In the genomic region with DNA sequence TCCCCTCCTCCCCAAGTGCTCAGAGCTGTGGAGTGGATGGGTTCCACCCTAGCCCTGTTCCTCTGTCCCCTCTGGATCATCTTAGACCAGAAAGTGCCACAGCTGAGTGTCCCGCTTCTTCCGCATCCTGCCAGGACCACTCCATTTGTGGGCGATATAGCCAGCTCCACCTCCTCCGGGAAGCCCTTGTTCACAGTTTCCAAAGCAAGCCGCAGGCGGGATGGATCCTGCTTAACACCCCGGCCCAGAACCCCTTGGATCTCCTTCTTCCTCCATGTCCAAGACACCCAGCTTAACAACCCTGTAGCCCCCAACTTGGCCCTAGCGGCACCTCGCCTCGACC, we compare ENCODE assay signal across 8 cellular contexts. TPM values are rescaled to one million over a fixed set of nuclear protein-coding genes. Genes with fewer than 3 reads are reported as not detected.
DNase-seq lines count a peak whose midpoint lies in the region; ATAC-seq and TF ChIP-seq lines count a peak whose summit lies in the region.

No MANE protein-coding gene starts in this region.

- H3K79me1 ChIP-seq in neuronal stem cell (ENCODE audit: low read depth, low read length) = peaks cover 8% of the 10 kb centered on the region

- intact Hi-C loops in Caco-2 (cut with micrococcal nuclease; ENCODE audit: unreplicated experiment) = loop anchor here (5.0 kb wide), 1 partner anchor 45 kb away; a partner anchor contains a TSS

- peak overlapping the region; percentile 98 for H3K23ac ChIP-seq in neuronal stem cell (ENCODE audit: low read depth, low read length, poor library complexity)

- H2AFZ ChIP-seq in MM.1S (ENCODE audit: low read length) = peak overlapping the region; percentile 91
- H2AFZ ChIP-seq in neuronal stem cell (ENCODE audit: low read length) = peak overlapping the region; percentile 96

- WGBS in endodermal cell (ENCODE audit: insufficient coverage in 1 of 2, insufficient read length in 1 of 2), 2 experiments = 84 to 85% methylated on average over 4 to 10 of the region's 10 CpGs
- no CpG with 5 or more reads among the region's 10 CpGs for WGBS in neuronal stem cell (ENCODE audit: extremely low coverage in 2 of 2, insufficient read length in 2 of 2, insufficient replicate concordance in 1 of 2), 2 donors

- peak overlapping the region; percentile 56 for H4K91ac ChIP-seq in neuronal stem cell (ENCODE audit: low read depth, low read length, poor library complexity)

- H3K4me1 ChIP-seq in Caco-2 = peaks cover 30% of the 10 kb centered on the region
- H3K4me1 ChIP-seq in MM.1S (ENCODE audit: low read length) = peaks cover 11% of the 10 kb centered on the region
- H3K4me1 ChIP-seq in endodermal cell (ENCODE audit: control insufficient read depth, insufficient read depth, low read length) = peaks cover 9% of the 10 kb centered on the region
- peaks cover 7 to 9% of the 10 kb centered on the region in 2 donors for H3K4me1 ChIP-seq in neuronal stem cell (ENCODE audit: control insufficient read depth in 2 of 2, insufficient read depth in 1 of 2, low read depth in 1 of 2, low read length in 2 of 2)

- peak overlapping the region; percentile 29; the same call in 1 of the 2 replicates for H3K9ac ChIP-seq in MM.1S (ENCODE audit: low read length)
- H3K9ac ChIP-seq in endodermal cell (ENCODE audit: extremely low read depth, low read length, poor library complexity, severe bottlenecking) = no peak overlapping the region
- peak overlapping the region; percentile 88 for H3K9ac ChIP-seq in neuronal stem cell (ENCODE audit: low read depth, low read length, poor library complexity)

- H3K36me3 ChIP-seq in Caco-2 (ENCODE audit: control insufficient read depth, insufficient read depth, low read length) (no peaks in the 10 kb centered on the region; the same call in 1 of the 2 replicates), MM.1S (replicated peaks; ENCODE audit: insufficient read depth, low read length) (no peaks in the 10 kb centered on the region; the same call in 1 of the 2 replicates), endodermal cell (ENCODE audit: control insufficient read depth, insufficient read depth, low read length) (peaks cover 25% of the 10 kb centered on the region), neuronal stem cell (replicated peaks in 1 of 2; ENCODE audit: control insufficient read depth in 2 of 2, insufficient read depth in 2 of 2, low read length in 2 of 2) (peaks cover 12 to 36% of the 10 kb centered on the region in 2 donors)

- peak overlapping the region; percentile 95 for H3K4me3 ChIP-seq in Caco-2 (ENCODE audit: low read depth, low read length)
- H3K4me3 ChIP-seq in MM.1S (ENCODE audit: low read length) = peak overlapping the region; percentile 82
- H3K4me3 ChIP-seq in endodermal cell (ENCODE audit: low read length) = peak overlapping the region; percentile 98
- peak overlapping the region; percentile 72 for H3K4me3 ChIP-seq in neuronal stem cell (ENCODE audit: low read length in 2 of 2)

- H3K27me3 Mint-ChIP-seq in Caco-2 (ENCODE audit: insufficient read depth, unreplicated experiment) (no peaks in the 10 kb centered on the region), endodermal cell (ENCODE audit: insufficient read depth) (no peaks in the 10 kb centered on the region)

- H3K9me3 ChIP-seq in Caco-2 (no peaks in the 10 kb centered on the region), MM.1S (replicated peaks; ENCODE audit: insufficient read depth, low read length) (no peaks in the 10 kb centered on the region), endodermal cell (ENCODE audit: control insufficient read depth, low read length) (no peaks in the 10 kb centered on the region), neuronal stem cell (replicated peaks in 1 of 2; ENCODE audit: control insufficient read depth in 2 of 2, insufficient read depth in 1 of 2, low read depth in 1 of 2, low read length in 2 of 2) (no peaks in the 10 kb centered on the region)

- CTCF ChIA-PET in Caco-2 (lab: Charles Lee) = interaction anchor here (0.6 kb wide), 1 partner anchor 142 kb away, joined by 4 read pairs; no protein-coding TSS in a partner anchor

- no peaks in the 10 kb centered on the region for H3K27me3 ChIP-seq in Caco-2 (replicated peaks; ENCODE audit: control insufficient read depth, insufficient read depth, low read length)
- H3K27me3 ChIP-seq in MM.1S (replicated peaks; ENCODE audit: insufficient read depth, low read length) = no peaks in the 10 kb centered on the region
- no peaks in the 10 kb centered on the region for H3K27me3 ChIP-seq in endodermal cell (ENCODE audit: control insufficient read depth, insufficient read depth, low read length, poor library complexity, severe bottlenecking)
- no peaks in the 10 kb centered on the region for H3K27me3 ChIP-seq in neuronal stem cell (ENCODE audit: control insufficient read depth in 3 of 3, insufficient read depth in 3 of 3, low read depth in 1 of 3, low read length in 3 of 3)

- POLR2A ChIA-PET in Caco-2 (lab: Charles Lee) = interaction anchor here (0.5 kb wide), 1 partner anchor 40 kb away, joined by 3 read pairs; no protein-coding TSS in a partner anchor

- H3K9me2 ChIP-seq in MM.1S (replicated peaks; ENCODE audit: insufficient read depth, low read length) = no peaks in the 10 kb centered on the region

- H2BK5ac ChIP-seq in neuronal stem cell (ENCODE audit: low read length) = peak overlapping the region; percentile 91

- H3K79me2 ChIP-seq in MM.1S (ENCODE audit: low read length) = peaks cover 16% of the 10 kb centered on the region

- no peaks in the 10 kb centered on the region for H3F3A ChIP-seq in MM.1S (ENCODE audit: insufficient read depth, low read length)

- H3K27ac ChIP-seq in MM.1S (ENCODE audit: low read length) = no peak overlapping the region
- H3K27ac ChIP-seq in endodermal cell (ENCODE audit: low read depth, low read length) = no peak overlapping the region
- H3K27ac ChIP-seq in neuronal stem cell (replicated peaks; ENCODE audit: low read length) = peak overlapping the region; percentile 68

- TSS peak; percentile 85 for BruUV-seq in Caco-2 (replicated peaks; lab: Mats Ljungman, UMichigan)

- H4K8ac ChIP-seq in neuronal stem cell (ENCODE audit: low read depth, low read length) = peak overlapping the region; percentile 43

- TF ChIP-seq CTCF in Caco-2 (IDR thresholded peaks at IDR 0.05; ENCODE audit: insufficient read depth in 1 of 2, low read depth in 1 of 2, low read length in 1 of 2, severe bottlenecking in 1 of 2, unreplicated experiment in 1 of 2) (no peak), MM.1S (IDR thresholded peaks at IDR 0.05; ENCODE audit: low read length) (no peak), endodermal cell (conservative IDR thresholded peaks at IDR 0.05) (no peak)

- H3K14ac ChIP-seq in neuronal stem cell (ENCODE audit: low read length) = peak overlapping the region; percentile 58

- H2BK120ac ChIP-seq in neuronal stem cell (ENCODE audit: low read depth, low read length) = no peak overlapping the region

- H3K4me2 ChIP-seq in MM.1S (ENCODE audit: low read depth, low read length) = peak overlapping the region; percentile 76
- peak overlapping the region; percentile 51 for H3K4me2 ChIP-seq in neuronal stem cell (ENCODE audit: insufficient read depth, low read length, poor library complexity, severe bottlenecking)

- peak overlapping the region; percentile 90 for H3K27ac Mint-ChIP-seq in Caco-2 (ENCODE audit: unreplicated experiment)
- peak overlapping the region; percentile 22 for H3K27ac Mint-ChIP-seq in endodermal cell

- H3K9me3 Mint-ChIP-seq in Caco-2 (ENCODE audit: unreplicated experiment) = no peaks in the 10 kb centered on the region
- H3K9me3 Mint-ChIP-seq in endodermal cell = no peaks in the 10 kb centered on the region

- peak overlapping the region; percentile 98 for H3K4me3 Mint-ChIP-seq in Caco-2 (ENCODE audit: unreplicated experiment)
- peak overlapping the region; percentile 94 for H3K4me3 Mint-ChIP-seq in endodermal cell

- no peak overlapping the region for H3K4ac ChIP-seq in neuronal stem cell (ENCODE audit: low read length)

- peak overlapping the region; percentile 96 for H3K18ac ChIP-seq in neuronal stem cell (ENCODE audit: low read length)

- peak overlapping the region; percentile 14 for H2BK12ac ChIP-seq in neuronal stem cell (ENCODE audit: low read length)

- H3K36me3 Mint-ChIP-seq in Caco-2 (ENCODE audit: insufficient read depth, unreplicated experiment) (peaks cover 39% of the 10 kb centered on the region), endodermal cell (ENCODE audit: low read depth) (peaks cover 27% of the 10 kb centered on the region)

- no peak for ATAC-seq in HG02798 (IDR thresholded peaks at IDR 0.05; ENCODE audit: poor library complexity, unreplicated experiment)

- H3K4me1 Mint-ChIP-seq in Caco-2 (ENCODE audit: low read depth, unreplicated experiment) = peaks cover 7% of the 10 kb centered on the region
- H3K4me1 Mint-ChIP-seq in endodermal cell = peaks cover 14% of the 10 kb centered on the region

- no peaks in the 10 kb centered on the region for H4K20me1 ChIP-seq in MM.1S (ENCODE audit: insufficient read depth, low read length)

- H2BK15ac ChIP-seq in neuronal stem cell (ENCODE audit: low read length) = peak overlapping the region; percentile 96

- H2AK5ac ChIP-seq in neuronal stem cell (ENCODE audit: low read depth, low read length) = peak overlapping the region; percentile 1

- DNase-seq in Caco-2 = no peak
- no peak for DNase-seq in MM.1S
- DNase-seq in endodermal cell = no peak
- no peak for DNase-seq in neuronal stem cell (ENCODE audit: low spot score)
- DNase-seq in stimulated activated CD4-positive, alpha-beta T cell treated with anti-CD3 and anti-CD28 coated beads, Interleukin-4, amount 100 ng/mL, for 1 hour = no peak
- DNase-seq in SIG-M5 (lab: John Stamatoyannopoulos, UW) = no peak
- DNase-seq in HPDE6-E6E7 (ENCODE audit: extremely low spot score) = no peak

RNA-seq across cellular contexts. Expression of a gene that starts 0.5 kb away (rescaled TPM):
- 53.1 and 60.0 TPM in 2 replicates for total RNA-seq in Caco-2 (2022)
- 10 to 100 TPM; 33.6 to 50.1 TPM for total RNA-seq in endodermal cell
- polyA plus RNA-seq in endodermal cell (2013, experiment 1 of 2) = 49.3 TPM
- polyA plus RNA-seq in endodermal cell (2013, experiment 2 of 2) = 41.2 TPM
- polyA plus RNA-seq in neuronal stem cell (2013, experiment 1 of 2) = 37.3 TPM
- polyA plus RNA-seq in neuronal stem cell (2013, experiment 2 of 2) = 36.5 TPM

RNA-seq across cellular contexts. Expression of a gene that starts 28.0 kb away (rescaled TPM):
- not detected in 2 replicates for total RNA-seq in Caco-2 (2022)
- under 1 TPM in 1 of 2 donors, not detected in 1; 0.11 TPM for total RNA-seq in endodermal cell
- polyA plus RNA-seq in endodermal cell (2013, experiment 1 of 2) = 0.18 TPM
- polyA plus RNA-seq in endodermal cell (2013, experiment 2 of 2) = 0.17 TPM
- 0.04 TPM for polyA plus RNA-seq in neuronal stem cell (2013, experiment 1 of 2)
- 0.10 TPM for polyA plus RNA-seq in neuronal stem cell (2013, experiment 2 of 2)

RNA-seq across cellular contexts. Expression of a gene that starts 41.5 kb away (rescaled TPM):
- 29.9 and 30.5 TPM in 2 replicates for total RNA-seq in Caco-2 (2022)
- total RNA-seq in endodermal cell = 10 to 100 TPM; 40.7 to 41.9 TPM
- polyA plus RNA-seq in endodermal cell (2013, experiment 1 of 2) = 32.6 TPM
- 27.3 TPM for polyA plus RNA-seq in endodermal cell (2013, experiment 2 of 2)
- polyA plus RNA-seq in neuronal stem cell (2013, experiment 1 of 2) = 21.7 TPM
- polyA plus RNA-seq in neuronal stem cell (2013, experiment 2 of 2) = 20.9 TPM

RNA-seq across cellular contexts. Expression of a gene that starts 43.2 kb away (rescaled TPM):
- 28.3 and 32.2 TPM in 2 replicates for total RNA-seq in Caco-2 (2022)
- 10 to 100 TPM; 19.7 to 24.0 TPM for total RNA-seq in endodermal cell
- 18.8 TPM for polyA plus RNA-seq in endodermal cell (2013, experiment 1 of 2)
- 19.5 TPM for polyA plus RNA-seq in endodermal cell (2013, experiment 2 of 2)
- 18.0 TPM for polyA plus RNA-seq in neuronal stem cell (2013, experiment 1 of 2)
- polyA plus RNA-seq in neuronal stem cell (2013, experiment 2 of 2) = 17.8 TPM

RNA-seq across cellular contexts. Expression of a gene that starts 48.1 kb away (rescaled TPM):
- total RNA-seq in Caco-2 (2022) (6.7 and 8.3 TPM in 2 replicates), endodermal cell (1 to 10 TPM; 6.7 to 6.8 TPM)
- 4.8 TPM for polyA plus RNA-seq in endodermal cell (2013, experiment 1 of 2)
- polyA plus RNA-seq in endodermal cell (2013, experiment 2 of 2) = 3.8 TPM
- 3.5 TPM for polyA plus RNA-seq in neuronal stem cell (2013, experiment 1 of 2)
- 3.7 TPM for polyA plus RNA-seq in neuronal stem cell (2013, experiment 2 of 2)
